ENCODE assay signal across 18 cellular contexts in genomic region chr5:136891175-136891574, GRCh38.
"Had no signal": no experiment of that assay in that cellular context is flagged by ENCODE, and none has a peak within 500 bp of the region (broad histone marks: within the 10 kb centered on the region; RNA-seq: fewer than 3 reads in every experiment).

No MANE protein-coding gene starts in this region.

- H3K9me3 Mint-ChIP-seq: activated CD4-positive, alpha-beta T cell treated with anti-CD3 and anti-CD28 coated beads, Interleukin-2, amount 10 ng/mL, durations not matched to agents 7 days and 5 days had no signal

- DNase-seq: activated CD4-positive, alpha-beta T cell treated with anti-CD3 and anti-CD28 coated beads, Interleukin-2, amount 10 ng/mL, durations not matched to agents 7 days and 5 days; activated CD8-positive, alpha-beta memory T cell treated with anti-CD3 and anti-CD28 coated beads, Interleukin-2, amount 50 U/mL, for 48 hours; activated gamma-delta T cell; activated T-cell treated with anti-CD3 and anti-CD28 coated beads, Interleukin-2, amount 50 U/mL, for 72 hours; caudate nucleus; colonic mucosa; effector CD4-positive, alpha-beta T cell; gastrocnemius medialis; heart right ventricle; left lung; mucosa of descending colon; naive thymus-derived CD4-positive, alpha-beta T cell; right lobe of liver; stimulated activated naive CD8-positive, alpha-beta T cell treated with anti-CD3 and anti-CD28 coated beads, Interleukin-15, Interleukin-2, amounts not matched to agents 100 U/mL and 50 U/mL, for 24 hours; trophoblast cell had no signal

- ATAC-seq: activated naive CD4-positive, alpha-beta T cell treated with anti-CD3 and anti-CD28 coated beads, Interleukin-2, amount 50 U/mL, for 72 hours; activated T-cell treated with anti-CD3 and anti-CD28 coated beads, Interleukin-2, amount 50 U/mL, for 72 hours; gastrocnemius medialis; heart right ventricle; left lung; mucosa of descending colon; naive thymus-derived CD4-positive, alpha-beta T cell; right lobe of liver; stimulated activated naive CD8-positive, alpha-beta T cell treated with anti-CD3 and anti-CD28 coated beads, Interleukin-15, Interleukin-2, amounts not matched to agents 100 U/mL and 50 U/mL, for 24 hours had no signal

- H3K9me3 ChIP-seq: colonic mucosa, gastrocnemius medialis, heart right ventricle, left lung, mucosa of descending colon, prostate gland, right lobe of liver had no signal

- H3K27me3 ChIP-seq: colonic mucosa, gastrocnemius medialis, heart right ventricle, left lung, right lobe of liver had no signal

- H3K27ac Mint-ChIP-seq: activated CD4-positive, alpha-beta T cell treated with anti-CD3 and anti-CD28 coated beads, Interleukin-2, amount 10 ng/mL, durations not matched to agents 7 days and 5 days; activated naive CD4-positive, alpha-beta T cell treated with anti-CD3 and anti-CD28 coated beads, Interleukin-2, amount 50 U/mL, for 72 hours; activated T-cell treated with anti-CD3 and anti-CD28 coated beads, Interleukin-2, amount 50 U/mL, for 72 hours; naive thymus-derived CD4-positive, alpha-beta T cell had no signal

- H3K27me3 Mint-ChIP-seq: activated CD4-positive, alpha-beta T cell treated with anti-CD3 and anti-CD28 coated beads, Interleukin-2, amount 10 ng/mL, durations not matched to agents 7 days and 5 days had no signal

- H3K4me3 ChIP-seq: colonic mucosa, gastrocnemius medialis, heart right ventricle, left lung, mucosa of descending colon, prostate gland, right lobe of liver, smooth muscle cell had no signal

- H3K4me1 ChIP-seq: colonic mucosa, gastrocnemius medialis, left lung, prostate gland, right lobe of liver had no signal

- H3K4me2 ChIP-seq: smooth muscle cell had no signal

- H3K36me3 Mint-ChIP-seq: activated naive CD4-positive, alpha-beta T cell treated with anti-CD3 and anti-CD28 coated beads, Interleukin-2, amount 50 U/mL, for 72 hours; naive thymus-derived CD4-positive, alpha-beta T cell had no signal

- H3K4me1 Mint-ChIP-seq: activated CD4-positive, alpha-beta T cell treated with anti-CD3 and anti-CD28 coated beads, Interleukin-2, amount 10 ng/mL, durations not matched to agents 7 days and 5 days; naive thymus-derived CD4-positive, alpha-beta T cell had no signal

- H3K36me3 ChIP-seq: colonic mucosa, gastrocnemius medialis, heart right ventricle, left lung, prostate gland, right lobe of liver had no signal

- H3K27ac ChIP-seq: colonic mucosa, gastrocnemius medialis, heart right ventricle, left lung, prostate gland, right lobe of liver had no signal

- H3K4me3 Mint-ChIP-seq: activated CD4-positive, alpha-beta T cell treated with anti-CD3 and anti-CD28 coated beads, Interleukin-2, amount 10 ng/mL, durations not matched to agents 7 days and 5 days; activated T-cell treated with anti-CD3 and anti-CD28 coated beads, Interleukin-2, amount 50 U/mL, for 72 hours; naive thymus-derived CD4-positive, alpha-beta T cell had no signal
